ENCODE assay signal across 8 cellular contexts in the genomic region with DNA sequence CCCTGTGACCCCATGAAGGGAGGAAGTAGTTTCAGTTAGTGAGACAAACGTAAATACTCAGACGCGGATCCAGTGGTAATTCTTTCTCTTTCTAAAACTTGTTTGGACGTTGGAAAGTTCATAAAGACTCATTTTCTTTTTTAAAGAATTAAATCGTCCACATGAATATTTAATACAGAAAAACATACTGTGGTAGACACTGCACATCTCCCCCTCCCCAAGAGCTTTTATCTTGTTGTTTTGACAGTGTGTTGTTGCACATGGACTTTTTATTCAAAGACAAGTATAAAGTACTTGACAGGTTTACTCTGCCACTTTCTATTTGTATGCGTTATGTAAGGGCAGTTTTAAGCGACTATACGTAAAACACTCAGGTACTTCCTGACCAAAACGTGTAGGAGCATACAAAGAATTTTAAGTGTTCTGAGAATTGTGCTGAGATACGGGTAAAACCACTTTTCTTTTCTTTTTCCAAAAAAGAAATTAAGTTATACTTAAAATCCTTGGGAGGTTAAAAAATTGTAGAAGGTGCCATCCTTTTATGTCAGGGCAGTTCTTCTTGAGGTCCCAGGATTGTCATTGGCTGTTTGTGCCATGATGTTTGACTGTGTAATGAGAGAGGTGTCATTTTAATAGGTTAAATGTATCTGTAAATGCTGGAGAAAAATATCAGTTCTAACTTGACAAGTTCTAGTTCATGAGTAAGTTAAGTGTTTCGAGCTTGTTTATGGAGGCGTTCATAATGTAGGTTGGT. TPM values are rescaled to one million over a fixed set of nuclear protein-coding genes. Genes with fewer than 3 reads are reported as not detected.
A peak's percentile ranks its signal among the peaks of the same experiment; 100 is the strongest.
DNase-seq lines count a peak whose midpoint lies in the region; ATAC-seq, FAIRE-seq and TF ChIP-seq lines count a peak whose summit lies in the region.

No MANE protein-coding gene starts in this region.

- no peak for TF ChIP-seq RAD21 in liver (IDR thresholded peaks at IDR 0.05)

- ATAC-seq in HG02840 (IDR thresholded peaks at IDR 0.05; ENCODE audit: low FRiP score, unreplicated experiment): no peak

- peak overlapping the region; percentile 71 for H3K27ac ChIP-seq in brain microvascular endothelial cell
- H3K27ac ChIP-seq in liver (ENCODE audit: low read depth in 1 of 2, low read length in 2 of 2): peak overlapping the region; percentile 98 to 99
- H3K27ac ChIP-seq in temporal lobe (ENCODE audit: low read depth, low read length): peak overlapping the region; percentile 83

- 0 out of 2 replicates have a peak, but pooled peaks cover 4% of the 10 kb centered on the region for H3K36me3 ChIP-seq in BE2C
- no peaks in the 10 kb centered on the region for H3K36me3 ChIP-seq in brain microvascular endothelial cell (replicated peaks)
- no peaks in the 10 kb centered on the region for H3K36me3 ChIP-seq in liver (ENCODE audit: control insufficient read depth in 4 of 4, insufficient read depth in 3 of 4, low read depth in 1 of 4, low read length in 3 of 4)

- WGBS in liver: under 1% methylated on average over 12 of the region's 12 CpGs

- in situ Hi-C loops in brain microvascular endothelial cell (cut with HindIII; ENCODE audit: low pct_ligation_motif_present, low sequenced_read_pairs): no loop called here

- peak overlapping the region; percentile 97 to 100 for H3K9ac ChIP-seq in liver (ENCODE audit: low read depth in 1 of 2, low read length in 2 of 2)

- no peak for TF ChIP-seq CTCF in BE2C (IDR thresholded peaks at IDR 0.05; ENCODE audit: low read depth, low read length)
- TF ChIP-seq CTCF in brain microvascular endothelial cell (IDR thresholded peaks at IDR 0.05; ENCODE audit: low read depth, low read length, missing control alignments): no peak
- no peak for TF ChIP-seq CTCF in liver (IDR thresholded peaks at IDR 0.05; ENCODE audit: low read depth, low read length, missing input control)

- H3K4me3 ChIP-seq in BE2C (ENCODE audit: low read depth, low read length): peak overlapping the region; percentile 94
- H3K4me3 ChIP-seq in brain microvascular endothelial cell (ENCODE audit: low read depth, low read length): peak overlapping the region; percentile 83
- H3K4me3 ChIP-seq in liver (ENCODE audit: low read depth in 1 of 3, low read length in 3 of 3): peak overlapping the region; percentile 81 to 96 (median 91)

- H3K4me1 ChIP-seq in BE2C (no peaks in the 10 kb centered on the region), liver (ENCODE audit: control insufficient read depth in 4 of 4, insufficient read depth in 4 of 4, low read length in 3 of 4) (peaks cover 2 to 49% (median 40%) of the 10 kb centered on the region in 4 donors)

- H3K27me3 ChIP-seq in BE2C (no peaks in the 10 kb centered on the region), brain microvascular endothelial cell (replicated peaks) (no peaks in the 10 kb centered on the region), liver (ENCODE audit: control insufficient read depth in 4 of 4, insufficient read depth in 4 of 4, low read length in 3 of 4) (no peaks in the 10 kb centered on the region)

- FAIRE-seq in GM19239 (lab: Jason Lieb, UNC): peak; percentile 62

- H3K9me3 ChIP-seq in BE2C (no peaks in the 10 kb centered on the region), liver (ENCODE audit: control insufficient read depth in 4 of 4, low read length in 3 of 4) (no peaks in the 10 kb centered on the region)

- DNase-seq in BE2C (no peak), GM19239 (ENCODE audit: insufficient read length, low spot score) (no peak), NCI-H526 (lab: John Stamatoyannopoulos, UW) (peak; percentile 75 to 85), brain microvascular endothelial cell (peak; percentile 24), epidermal melanocyte (ENCODE audit: insufficient read length, low spot score) (no peak)

TF ChIP-seq in liver, 16 proteins besides CTCF, POLR2A, EP300 and RAD21:
- TF ChIP-seq, protein P1, sequence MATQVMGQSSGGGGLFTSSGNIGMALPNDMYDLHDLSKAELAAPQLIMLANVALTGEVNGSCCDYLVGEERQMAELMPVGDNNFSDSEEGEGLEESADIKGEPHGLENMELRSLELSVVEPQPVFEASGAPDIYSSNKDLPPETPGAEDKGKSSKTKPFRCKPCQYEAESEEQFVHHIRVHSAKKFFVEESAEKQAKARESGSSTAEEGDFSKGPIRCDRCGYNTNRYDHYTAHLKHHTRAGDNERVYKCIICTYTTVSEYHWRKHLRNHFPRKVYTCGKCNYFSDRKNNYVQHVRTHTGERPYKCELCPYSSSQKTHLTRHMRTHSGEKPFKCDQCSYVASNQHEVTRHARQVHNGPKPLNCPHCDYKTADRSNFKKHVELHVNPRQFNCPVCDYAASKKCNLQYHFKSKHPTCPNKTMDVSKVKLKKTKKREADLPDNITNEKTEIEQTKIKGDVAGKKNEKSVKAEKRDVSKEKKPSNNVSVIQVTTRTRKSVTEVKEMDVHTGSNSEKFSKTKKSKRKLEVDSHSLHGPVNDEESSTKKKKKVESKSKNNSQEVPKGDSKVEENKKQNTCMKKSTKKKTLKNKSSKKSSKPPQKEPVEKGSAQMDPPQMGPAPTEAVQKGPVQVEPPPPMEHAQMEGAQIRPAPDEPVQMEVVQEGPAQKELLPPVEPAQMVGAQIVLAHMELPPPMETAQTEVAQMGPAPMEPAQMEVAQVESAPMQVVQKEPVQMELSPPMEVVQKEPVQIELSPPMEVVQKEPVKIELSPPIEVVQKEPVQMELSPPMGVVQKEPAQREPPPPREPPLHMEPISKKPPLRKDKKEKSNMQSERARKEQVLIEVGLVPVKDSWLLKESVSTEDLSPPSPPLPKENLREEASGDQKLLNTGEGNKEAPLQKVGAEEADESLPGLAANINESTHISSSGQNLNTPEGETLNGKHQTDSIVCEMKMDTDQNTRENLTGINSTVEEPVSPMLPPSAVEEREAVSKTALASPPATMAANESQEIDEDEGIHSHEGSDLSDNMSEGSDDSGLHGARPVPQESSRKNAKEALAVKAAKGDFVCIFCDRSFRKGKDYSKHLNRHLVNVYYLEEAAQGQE (IDR thresholded peaks at IDR 0.05): no peak
- TF ChIP-seq HNF4A (conservative IDR thresholded peaks at IDR 0.05) (no peak), FOXA2 (IDR thresholded peaks at IDR 0.05) (no peak), GABPA (IDR thresholded peaks at IDR 0.05 in 1 of 2, conservative IDR thresholded peaks at IDR 0.05 in 1 of 2) (peak; percentile 5 to 15)

RNA-seq across cellular contexts. Expression of gene NIPBL, which starts 1.3 kb away (rescaled TPM):
- 37.7 TPM for polyA plus RNA-seq in BE2C (2012; ENCODE audit: insufficient read depth, insufficient read length, low read depth)
- total RNA-seq in liver (10 to 100 TPM; 25.4 to 30.3 TPM), temporal lobe (53.4 TPM)
- polyA plus RNA-seq in liver: 10 to 100 TPM in 1 of 2 donors, 1 to 10 TPM in 1; 4.9 to 16.7 TPM

Comparison
In these comparisons a context has a peak if more than half of its experiments do, and no peak if none do; other contexts are left out.
1. DNase-seq: peak in NCI-H526 (2 of 2) and brain microvascular endothelial cell (single experiment); none in BE2C (single experiment), GM19239 (single experiment) and epidermal melanocyte (single experiment).
2. Peak in every context shown above with its lines, with median percentiles within 50 percentile points of each other: H3K4me3 ChIP-seq and H3K27ac ChIP-seq.